Comparison of ENCODE assay signal across 1 cellular context in genomic region chr1:41361495-41362356, GRCh38.
TF ChIP-seq lines count a peak whose summit lies in the region.

No MANE protein-coding gene starts in this region.

TF ChIP-seq in HepG2, 621 proteins besides CTCF, POLR2A, EP300 and RAD21 (continued from another document and continues in another):
- TF ChIP-seq, protein P1, sequence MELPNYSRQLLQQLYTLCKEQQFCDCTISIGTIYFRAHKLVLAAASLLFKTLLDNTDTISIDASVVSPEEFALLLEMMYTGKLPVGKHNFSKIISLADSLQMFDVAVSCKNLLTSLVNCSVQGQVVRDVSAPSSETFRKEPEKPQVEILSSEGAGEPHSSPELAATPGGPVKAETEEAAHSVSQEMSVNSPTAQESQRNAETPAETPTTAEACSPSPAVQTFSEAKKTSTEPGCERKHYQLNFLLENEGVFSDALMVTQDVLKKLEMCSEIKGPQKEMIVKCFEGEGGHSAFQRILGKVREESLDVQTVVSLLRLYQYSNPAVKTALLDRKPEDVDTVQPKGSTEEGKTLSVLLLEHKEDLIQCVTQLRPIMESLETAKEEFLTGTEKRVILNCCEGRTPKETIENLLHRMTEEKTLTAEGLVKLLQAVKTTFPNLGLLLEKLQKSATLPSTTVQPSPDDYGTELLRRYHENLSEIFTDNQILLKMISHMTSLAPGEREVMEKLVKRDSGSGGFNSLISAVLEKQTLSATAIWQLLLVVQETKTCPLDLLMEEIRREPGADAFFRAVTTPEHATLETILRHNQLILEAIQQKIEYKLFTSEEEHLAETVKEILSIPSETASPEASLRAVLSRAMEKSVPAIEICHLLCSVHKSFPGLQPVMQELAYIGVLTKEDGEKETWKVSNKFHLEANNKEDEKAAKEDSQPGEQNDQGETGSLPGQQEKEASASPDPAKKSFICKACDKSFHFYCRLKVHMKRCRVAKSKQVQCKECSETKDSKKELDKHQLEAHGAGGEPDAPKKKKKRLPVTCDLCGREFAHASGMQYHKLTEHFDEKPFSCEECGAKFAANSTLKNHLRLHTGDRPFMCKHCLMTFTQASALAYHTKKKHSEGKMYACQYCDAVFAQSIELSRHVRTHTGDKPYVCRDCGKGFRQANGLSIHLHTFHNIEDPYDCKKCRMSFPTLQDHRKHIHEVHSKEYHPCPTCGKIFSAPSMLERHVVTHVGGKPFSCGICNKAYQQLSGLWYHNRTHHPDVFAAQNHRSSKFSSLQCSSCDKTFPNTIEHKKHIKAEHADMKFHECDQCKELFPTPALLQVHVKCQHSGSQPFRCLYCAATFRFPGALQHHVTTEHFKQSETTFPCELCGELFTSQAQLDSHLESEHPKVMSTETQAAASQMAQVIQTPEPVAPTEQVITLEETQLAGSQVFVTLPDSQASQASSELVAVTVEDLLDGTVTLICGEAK (IDR thresholded peaks at IDR 0.05): no peak
- TF ChIP-seq, protein P1 (CRISPR knock-in tag; IDR thresholded peaks at IDR 0.05): 0 out of 2 replicates have a peak, but pooled peaks have one; percentile 47
- TF ChIP-seq GFI1 (CRISPR knock-in tag; IDR thresholded peaks at IDR 0.05; ENCODE audit: borderline replicate concordance) (no peak), ZNF616 (CRISPR knock-in tag; IDR thresholded peaks at IDR 0.05; ENCODE audit: low read depth) (peak; percentile 55; the same call in 1 of the 2 replicates), RNF2 (conservative IDR thresholded peaks at IDR 0.05; ENCODE audit: low read depth) (peak; percentile 69), ZNF691 (CRISPR knock-in tag; IDR thresholded peaks at IDR 0.05; ENCODE audit: borderline replicate concordance, low read depth) (no peak), HNRNPK (IDR thresholded peaks at IDR 0.05; ENCODE audit: low read depth, low read length, poor library complexity, severe bottlenecking) (no peak), NR2F2 (IDR thresholded peaks at IDR 0.05; ENCODE audit: borderline replicate concordance, low read depth) (no peak), ZNF674 (CRISPR knock-in tag; IDR thresholded peaks at IDR 0.05; ENCODE audit: low read depth) (0 out of 2 replicates have a peak, but pooled peaks have one; percentile 31), ZNF687 (CRISPR knock-in tag; IDR thresholded peaks at IDR 0.05) (peak; percentile 78), ZNF580 (CRISPR knock-in tag; IDR thresholded peaks at IDR 0.05; ENCODE audit: borderline replicate concordance, low read depth) (no peak), MED1 (CRISPR knock-in tag; IDR thresholded peaks at IDR 0.05) (0 out of 2 replicates have a peak, but pooled peaks have one; percentile 5), IKZF4 (CRISPR knock-in tag; IDR thresholded peaks at IDR 0.05; ENCODE audit: borderline replicate concordance, low read depth, not compliant biosample characterization) (peak; percentile 71), ZNF761 (CRISPR knock-in tag; conservative IDR thresholded peaks at IDR 0.05) (0 out of 2 replicates have a peak, but pooled peaks have one; percentile 52), HES4 (CRISPR knock-in tag; IDR thresholded peaks at IDR 0.05; ENCODE audit: borderline replicate concordance) (peak; percentile 43; the same call in 1 of the 2 replicates), ZNF317 (CRISPR knock-in tag; IDR thresholded peaks at IDR 0.05) (no peak), ARNT2 (CRISPR knock-in tag; IDR thresholded peaks at IDR 0.05; ENCODE audit: low read depth) (0 out of 2 replicates have a peak, but pooled peaks have one; percentile 46), ZNF326 (CRISPR knock-in tag; IDR thresholded peaks at IDR 0.05; ENCODE audit: borderline replicate concordance) (no peak), MBD4 (IDR thresholded peaks at IDR 0.05; ENCODE audit: borderline replicate concordance, low read length) (no peak)
- TF ChIP-seq, protein P2, sequence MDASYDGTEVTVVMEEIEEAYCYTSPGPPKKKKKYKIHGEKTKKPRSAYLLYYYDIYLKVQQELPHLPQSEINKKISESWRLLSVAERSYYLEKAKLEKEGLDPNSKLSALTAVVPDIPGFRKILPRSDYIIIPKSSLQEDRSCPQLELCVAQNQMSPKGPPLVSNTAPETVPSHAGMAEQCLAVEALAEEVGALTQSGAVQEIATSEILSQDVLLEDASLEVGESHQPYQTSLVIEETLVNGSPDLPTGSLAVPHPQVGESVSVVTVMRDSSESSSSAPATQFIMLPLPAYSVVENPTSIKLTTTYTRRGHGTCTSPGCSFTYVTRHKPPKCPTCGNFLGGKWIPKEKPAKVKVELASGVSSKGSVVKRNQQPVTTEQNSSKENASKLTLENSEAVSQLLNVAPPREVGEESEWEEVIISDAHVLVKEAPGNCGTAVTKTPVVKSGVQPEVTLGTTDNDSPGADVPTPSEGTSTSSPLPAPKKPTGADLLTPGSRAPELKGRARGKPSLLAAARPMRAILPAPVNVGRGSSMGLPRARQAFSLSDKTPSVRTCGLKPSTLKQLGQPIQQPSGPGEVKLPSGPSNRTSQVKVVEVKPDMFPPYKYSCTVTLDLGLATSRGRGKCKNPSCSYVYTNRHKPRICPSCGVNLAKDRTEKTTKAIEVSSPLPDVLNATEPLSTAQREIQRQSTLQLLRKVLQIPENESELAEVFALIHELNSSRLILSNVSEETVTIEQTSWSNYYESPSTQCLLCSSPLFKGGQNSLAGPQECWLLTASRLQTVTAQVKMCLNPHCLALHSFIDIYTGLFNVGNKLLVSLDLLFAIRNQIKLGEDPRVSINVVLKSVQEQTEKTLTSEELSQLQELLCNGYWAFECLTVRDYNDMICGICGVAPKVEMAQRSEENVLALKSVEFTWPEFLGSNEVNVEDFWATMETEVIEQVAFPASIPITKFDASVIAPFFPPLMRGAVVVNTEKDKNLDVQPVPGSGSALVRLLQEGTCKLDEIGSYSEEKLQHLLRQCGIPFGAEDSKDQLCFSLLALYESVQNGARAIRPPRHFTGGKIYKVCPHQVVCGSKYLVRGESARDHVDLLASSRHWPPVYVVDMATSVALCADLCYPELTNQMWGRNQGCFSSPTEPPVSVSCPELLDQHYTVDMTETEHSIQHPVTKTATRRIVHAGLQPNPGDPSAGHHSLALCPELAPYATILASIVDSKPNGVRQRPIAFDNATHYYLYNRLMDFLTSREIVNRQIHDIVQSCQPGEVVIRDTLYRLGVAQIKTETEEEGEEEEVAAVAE (CRISPR knock-in tag; IDR thresholded peaks at IDR 0.05; ENCODE audit: borderline replicate concordance): no peak
- TF ChIP-seq, protein P3, sequence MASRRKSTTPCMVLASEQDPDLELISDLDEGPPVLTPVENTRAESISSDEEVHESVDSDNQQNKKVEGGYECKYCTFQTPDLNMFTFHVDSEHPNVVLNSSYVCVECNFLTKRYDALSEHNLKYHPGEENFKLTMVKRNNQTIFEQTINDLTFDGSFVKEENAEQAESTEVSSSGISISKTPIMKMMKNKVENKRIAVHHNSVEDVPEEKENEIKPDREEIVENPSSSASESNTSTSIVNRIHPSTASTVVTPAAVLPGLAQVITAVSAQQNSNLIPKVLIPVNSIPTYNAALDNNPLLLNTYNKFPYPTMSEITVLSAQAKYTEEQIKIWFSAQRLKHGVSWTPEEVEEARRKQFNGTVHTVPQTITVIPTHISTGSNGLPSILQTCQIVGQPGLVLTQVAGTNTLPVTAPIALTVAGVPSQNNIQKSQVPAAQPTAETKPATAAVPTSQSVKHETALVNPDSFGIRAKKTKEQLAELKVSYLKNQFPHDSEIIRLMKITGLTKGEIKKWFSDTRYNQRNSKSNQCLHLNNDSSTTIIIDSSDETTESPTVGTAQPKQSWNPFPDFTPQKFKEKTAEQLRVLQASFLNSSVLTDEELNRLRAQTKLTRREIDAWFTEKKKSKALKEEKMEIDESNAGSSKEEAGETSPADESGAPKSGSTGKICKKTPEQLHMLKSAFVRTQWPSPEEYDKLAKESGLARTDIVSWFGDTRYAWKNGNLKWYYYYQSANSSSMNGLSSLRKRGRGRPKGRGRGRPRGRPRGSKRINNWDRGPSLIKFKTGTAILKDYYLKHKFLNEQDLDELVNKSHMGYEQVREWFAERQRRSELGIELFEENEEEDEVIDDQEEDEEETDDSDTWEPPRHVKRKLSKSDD (CRISPR knock-in tag; IDR thresholded peaks at IDR 0.05; ENCODE audit: low read depth): peak; percentile 35; the same call in 1 of the 2 replicates
- TF ChIP-seq, protein P4, sequence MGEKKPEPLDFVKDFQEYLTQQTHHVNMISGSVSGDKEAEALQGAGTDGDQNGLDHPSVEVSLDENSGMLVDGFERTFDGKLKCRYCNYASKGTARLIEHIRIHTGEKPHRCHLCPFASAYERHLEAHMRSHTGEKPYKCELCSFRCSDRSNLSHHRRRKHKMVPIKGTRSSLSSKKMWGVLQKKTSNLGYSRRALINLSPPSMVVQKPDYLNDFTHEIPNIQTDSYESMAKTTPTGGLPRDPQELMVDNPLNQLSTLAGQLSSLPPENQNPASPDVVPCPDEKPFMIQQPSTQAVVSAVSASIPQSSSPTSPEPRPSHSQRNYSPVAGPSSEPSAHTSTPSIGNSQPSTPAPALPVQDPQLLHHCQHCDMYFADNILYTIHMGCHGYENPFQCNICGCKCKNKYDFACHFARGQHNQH (CRISPR knock-in tag; IDR thresholded peaks at IDR 0.05): no peak
- TF ChIP-seq, protein P5, sequence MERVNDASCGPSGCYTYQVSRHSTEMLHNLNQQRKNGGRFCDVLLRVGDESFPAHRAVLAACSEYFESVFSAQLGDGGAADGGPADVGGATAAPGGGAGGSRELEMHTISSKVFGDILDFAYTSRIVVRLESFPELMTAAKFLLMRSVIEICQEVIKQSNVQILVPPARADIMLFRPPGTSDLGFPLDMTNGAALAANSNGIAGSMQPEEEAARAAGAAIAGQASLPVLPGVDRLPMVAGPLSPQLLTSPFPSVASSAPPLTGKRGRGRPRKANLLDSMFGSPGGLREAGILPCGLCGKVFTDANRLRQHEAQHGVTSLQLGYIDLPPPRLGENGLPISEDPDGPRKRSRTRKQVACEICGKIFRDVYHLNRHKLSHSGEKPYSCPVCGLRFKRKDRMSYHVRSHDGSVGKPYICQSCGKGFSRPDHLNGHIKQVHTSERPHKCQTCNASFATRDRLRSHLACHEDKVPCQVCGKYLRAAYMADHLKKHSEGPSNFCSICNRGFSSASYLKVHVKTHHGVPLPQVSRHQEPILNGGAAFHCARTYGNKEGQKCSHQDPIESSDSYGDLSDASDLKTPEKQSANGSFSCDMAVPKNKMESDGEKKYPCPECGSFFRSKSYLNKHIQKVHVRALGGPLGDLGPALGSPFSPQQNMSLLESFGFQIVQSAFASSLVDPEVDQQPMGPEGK (CRISPR knock-in tag; IDR thresholded peaks at IDR 0.05): no peak
